Comparison of ENCODE assay signal across 1 cellular context in the genomic region with DNA sequence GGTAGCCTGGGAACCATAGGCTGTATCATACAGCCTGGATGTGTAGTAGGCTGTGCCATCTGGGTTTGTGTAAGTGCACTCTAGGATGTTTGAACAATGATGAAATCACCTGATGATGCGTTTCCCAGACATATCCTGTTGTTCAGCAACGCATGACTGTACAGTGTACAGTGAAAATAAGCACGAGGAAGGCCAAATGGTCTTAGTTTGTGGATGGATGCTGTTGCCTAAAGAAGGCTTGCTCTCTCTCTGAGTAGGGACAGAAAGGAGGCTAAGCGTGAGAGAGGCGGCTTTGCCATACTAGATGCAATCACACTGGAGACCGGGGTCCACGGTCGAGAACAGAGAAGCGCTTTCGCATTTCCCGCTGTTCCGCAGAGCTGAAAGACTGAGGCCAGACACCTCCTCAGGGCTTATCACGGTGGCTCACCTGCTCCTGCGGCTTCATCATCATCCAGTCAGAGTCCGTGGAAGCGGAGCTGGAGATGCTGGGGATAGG.
TF ChIP-seq lines count a peak whose summit lies in the region.

No MANE protein-coding gene starts in this region.

TF ChIP-seq in SK-N-SH treated with all-trans-retinoic acid at 6 μM for 48 hours, 23 proteins besides CTCF, POLR2A, EP300 and RAD21 (continued from another document):
- TF ChIP-seq TSHZ2 (CRISPR knock-in tag; IDR thresholded peaks at IDR 0.05) = no peak
- TF ChIP-seq GLIS3 (CRISPR knock-in tag; IDR thresholded peaks at IDR 0.05) = no peak
